18 cellular contexts compared by ENCODE assay signal in the genomic region with DNA sequence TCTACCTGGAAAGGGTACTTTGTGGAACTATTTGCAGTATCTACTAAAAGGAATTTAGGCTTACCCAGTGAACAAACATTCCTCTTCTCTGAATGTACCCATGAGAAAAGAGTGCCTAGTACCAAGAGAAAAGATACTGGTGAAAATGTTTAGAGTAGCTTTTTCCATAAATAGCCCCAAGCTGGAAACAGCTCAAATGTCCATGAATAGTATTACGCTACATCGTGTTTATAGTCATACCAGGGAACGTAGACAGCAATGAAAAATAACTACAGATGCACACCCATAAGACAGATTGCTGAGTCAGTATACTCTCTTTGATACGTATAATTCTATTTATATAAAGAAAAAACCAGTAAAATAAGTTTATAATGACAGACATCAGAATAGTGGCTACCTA.
DNase-seq lines count a peak whose midpoint lies in the region; ATAC-seq, FAIRE-seq and TF ChIP-seq lines count a peak whose summit lies in the region.
"Had no signal": no experiment of that assay in that cellular context is flagged by ENCODE, and none has a peak within 500 bp of the region (broad histone marks: within the 10 kb centered on the region; RNA-seq: fewer than 3 reads in every experiment).

No MANE protein-coding gene starts in this region.

- H3K23ac ChIP-seq in IMR-90 (ENCODE audit: low read depth, low read length) = no peak overlapping the region

- no peak overlapping the region for H3K4me3 Mint-ChIP-seq in stimulated activated memory B cell treated with anti-CD40 and anti-IgM and Interleukin-4, amounts not matched to agents 10 μg/mL and 1 μg/mL and 100 μg/mL, for 72 hours
- H3K4me3 Mint-ChIP-seq in endothelial cell (ENCODE audit: unreplicated experiment) = no peak overlapping the region
- H3K4me3 Mint-ChIP-seq: activated T-helper 17 cell treated with anti-CD3 and anti-CD28 coated beads, Interleukin-2, amount 50 U/mL, for 72 hours; central memory CD8-positive, alpha-beta T cell had no signal

- H4K8ac ChIP-seq in IMR-90 (ENCODE audit: low read depth in 2 of 2, low read length in 2 of 2) = peak overlapping the region in 1 of 2 experiments; percentile 8; a peak in 1 of 4 replicates

- no peak overlapping the region for H3K18ac ChIP-seq in IMR-90 (ENCODE audit: low read depth, low read length)

- no peaks in the 10 kb centered on the region for H3K4me1 Mint-ChIP-seq in stimulated activated memory B cell treated with anti-CD40 and anti-IgM and Interleukin-4, amounts not matched to agents 10 μg/mL and 1 μg/mL and 100 μg/mL, for 72 hours
- H3K4me1 Mint-ChIP-seq in endothelial cell (ENCODE audit: unreplicated experiment) = peaks cover 3% of the 10 kb centered on the region
- H3K4me1 Mint-ChIP-seq: activated T-helper 17 cell treated with anti-CD3 and anti-CD28 coated beads, Interleukin-2, amount 50 U/mL, for 72 hours; central memory CD8-positive, alpha-beta T cell had no signal

- DNase-seq in IMR-90 (peak; percentile 64), K562 (ENCODE audit: extremely low read depth in 1 of 4, low spot score in 3 of 4) (no peak), left lung (no peak), tibial nerve (ENCODE audit: low spot score in 2 of 2) (no peak), endothelial cell (ENCODE audit: low spot score) (no peak), body of pancreas (no peak)
- DNase-seq: activated CD4-positive, CD25-positive, alpha-beta regulatory T cell treated with anti-CD3 and anti-CD28 coated beads, Interleukin-2, amount 50 U/mL, for 72 hours; BE2C; effector memory CD4-positive, alpha-beta T cell; HCEC 1CT; NCI-H1092 treated with DMSO at 0.1 percent for 48 hours; NCI-H524 treated with DMSO at 0.1 percent for 48 hours; stimulated activated naive CD8-positive, alpha-beta T cell treated with anti-CD3 and anti-CD28 coated beads, Interleukin-15, Interleukin-2, amounts not matched to agents 100 U/mL and 50 U/mL, for 24 hours had no signal

- no peak for TF ChIP-seq POLR2A in IMR-90 (IDR thresholded peaks at IDR 0.05; ENCODE audit: low read depth, low read length)
- TF ChIP-seq POLR2A in K562 (conservative IDR thresholded peaks at IDR 0.05) = no peak
- TF ChIP-seq POLR2A in tibial nerve (IDR thresholded peaks at IDR 0.05) = no peak
- no peak for TF ChIP-seq POLR2A in body of pancreas (IDR thresholded peaks at IDR 0.05)

- POLR2A ChIA-PET in IMR-90 (lab: Charles Lee; ENCODE audit: unreplicated experiment) (interaction anchor here (0.6 kb wide), 1 partner anchor 330 kb away, joined by 3 read pairs; no protein-coding TSS in a partner anchor), K562 (lab: Yijun Ruan, JAX) (no interaction called here)

- dilution Hi-C loops in IMR-90 (cut with HindIII; ENCODE audit: low sequenced_read_pairs, unreplicated experiment) = no loop called here

- no peak for TF ChIP-seq CTCF in IMR-90 (conservative IDR thresholded peaks at IDR 0.05; ENCODE audit: low read depth, low read length)
- TF ChIP-seq CTCF in K562 (IDR thresholded peaks at IDR 0.05 in 2 of 3, conservative IDR thresholded peaks at IDR 0.05 in 1 of 3; ENCODE audit: insufficient read depth in 2 of 3, low read depth in 1 of 3, low read length in 3 of 3) = no peak
- TF ChIP-seq CTCF in left lung (IDR thresholded peaks at IDR 0.05) = no peak
- no peak for TF ChIP-seq CTCF in tibial nerve (IDR thresholded peaks at IDR 0.05)
- TF ChIP-seq CTCF in endothelial cell (IDR thresholded peaks at IDR 0.05; ENCODE audit: unreplicated experiment) = no peak
- TF ChIP-seq CTCF in body of pancreas (IDR thresholded peaks at IDR 0.05) = no peak

- H3K9ac ChIP-seq in IMR-90 (ENCODE audit: low read depth, low read length) (no peak overlapping the region), K562 (ENCODE audit: insufficient read depth in 1 of 2, low read depth in 2 of 2, low read length in 2 of 2) (no peak overlapping the region)

- FAIRE-seq in K562 (lab: Jason Lieb, UNC) = no peak

- H3K79me2 ChIP-seq in K562 (ENCODE audit: control insufficient read depth, insufficient read depth, low read length) = no peaks in the 10 kb centered on the region
- H3K79me2 ChIP-seq: hepatocyte had no signal

- H3K27me3 Mint-ChIP-seq in stimulated activated memory B cell treated with anti-CD40 and anti-IgM and Interleukin-4, amounts not matched to agents 10 μg/mL and 1 μg/mL and 100 μg/mL, for 72 hours = peaks cover 29% of the 10 kb centered on the region
- no peaks in the 10 kb centered on the region for H3K27me3 Mint-ChIP-seq in endothelial cell (ENCODE audit: unreplicated experiment)

- H2AFZ ChIP-seq in IMR-90 (replicated peaks; ENCODE audit: low read length, poor library complexity) = no peak overlapping the region
- H2AFZ ChIP-seq in K562 (ENCODE audit: low read depth, low read length) = no peak overlapping the region
- H2AFZ ChIP-seq: hepatocyte had no signal

- no peak overlapping the region for H3K27ac Mint-ChIP-seq in stimulated activated memory B cell treated with anti-CD40 and anti-IgM and Interleukin-4, amounts not matched to agents 10 μg/mL and 1 μg/mL and 100 μg/mL, for 72 hours
- H3K27ac Mint-ChIP-seq in endothelial cell (ENCODE audit: unreplicated experiment) = no peak overlapping the region
- H3K27ac Mint-ChIP-seq: activated T-helper 17 cell treated with anti-CD3 and anti-CD28 coated beads, Interleukin-2, amount 50 U/mL, for 72 hours had no signal

- H4K91ac ChIP-seq in IMR-90 (ENCODE audit: insufficient read depth, low read depth, low read length) = no peak overlapping the region

- no peak overlapping the region for H2BK5ac ChIP-seq in IMR-90 (ENCODE audit: low read depth, low read length, poor library complexity, severe bottlenecking)

- no peak overlapping the region for H3K4ac ChIP-seq in IMR-90 (ENCODE audit: low read depth, low read length)

- no peak overlapping the region for H2BK15ac ChIP-seq in IMR-90 (ENCODE audit: low read depth, low read length)

- H3K4me3 ChIP-seq in IMR-90 (ENCODE audit: insufficient read depth, low read depth, low read length) (no peak overlapping the region), K562 (no peak overlapping the region), left lung (no peak overlapping the region), tibial nerve (no peak overlapping the region), body of pancreas (no peak overlapping the region)
- H3K4me3 ChIP-seq: hepatocyte, right atrium auricular region had no signal

- no peak overlapping the region for H2BK120ac ChIP-seq in IMR-90 (ENCODE audit: low read depth, low read length)

- no peaks in the 10 kb centered on the region for H3K9me3 Mint-ChIP-seq in stimulated activated memory B cell treated with anti-CD40 and anti-IgM and Interleukin-4, amounts not matched to agents 10 μg/mL and 1 μg/mL and 100 μg/mL, for 72 hours
- H3K9me3 Mint-ChIP-seq in endothelial cell (ENCODE audit: unreplicated experiment) = no peaks in the 10 kb centered on the region
- H3K9me3 Mint-ChIP-seq: activated T-helper 17 cell treated with anti-CD3 and anti-CD28 coated beads, Interleukin-2, amount 50 U/mL, for 72 hours; central memory CD8-positive, alpha-beta T cell had no signal

- intact Hi-C loops in IMR-90 (cut with micrococcal nuclease) (no loop called here), K562 (cut with micrococcal nuclease) (no loop called here), left lung (cut with DNase I) (no loop called here), body of pancreas (cut with DNase I) (no loop called here)

- no peak for TF ChIP-seq EP300 in K562 (IDR thresholded peaks at IDR 0.05; ENCODE audit: low read length)
- no peak for TF ChIP-seq EP300 in tibial nerve (IDR thresholded peaks at IDR 0.05)

- H3K27me3 ChIP-seq in IMR-90 (ENCODE audit: control insufficient read depth, insufficient read depth, low read length) = no peaks in the 10 kb centered on the region
- H3K27me3 ChIP-seq in K562 (ENCODE audit: control insufficient read depth in 2 of 2, insufficient read depth in 2 of 2, low read length in 2 of 2) = peaks cover 6 to 24% of the 10 kb centered on the region in 2 experiments; a peak in 4 of 5 replicates
- H3K27me3 ChIP-seq in left lung = no peaks in the 10 kb centered on the region
- H3K27me3 ChIP-seq in tibial nerve = no peaks in the 10 kb centered on the region
- H3K27me3 ChIP-seq in body of pancreas = no peaks in the 10 kb centered on the region
- H3K27me3 ChIP-seq: BE2C, hepatocyte, right atrium auricular region had no signal

- H3K36me3 ChIP-seq in IMR-90 (ENCODE audit: control insufficient read depth, insufficient read depth, low read length) = no peaks in the 10 kb centered on the region
- no peaks in the 10 kb centered on the region for H3K36me3 ChIP-seq in K562 (ENCODE audit: control insufficient read depth, insufficient read depth, low read length)
- no peaks in the 10 kb centered on the region for H3K36me3 ChIP-seq in left lung
- no peaks in the 10 kb centered on the region for H3K36me3 ChIP-seq in tibial nerve
- no peaks in the 10 kb centered on the region for H3K36me3 ChIP-seq in body of pancreas (replicated peaks in 1 of 2; ENCODE audit: insufficient read depth in 1 of 2, low read depth in 2 of 2)
- H3K36me3 ChIP-seq: BE2C, right atrium auricular region had no signal

- no peak overlapping the region for H2AK5ac ChIP-seq in IMR-90 (ENCODE audit: low read depth, low read length)

- H3K4me2 ChIP-seq in IMR-90 (ENCODE audit: low read depth, low read length) = no peak overlapping the region
- no peak overlapping the region for H3K4me2 ChIP-seq in K562 (ENCODE audit: insufficient read depth, low read length)
- H3K4me2 ChIP-seq: hepatocyte had no signal

- H3K14ac ChIP-seq in IMR-90 (replicated peaks; ENCODE audit: low read depth, low read length) = no peak overlapping the region

- H3K9me1 ChIP-seq in IMR-90 (ENCODE audit: insufficient read depth, low read length) (peaks cover 8% of the 10 kb centered on the region; the same call in 1 of the 2 replicates), K562 (ENCODE audit: control insufficient read depth, insufficient read depth, low read length) (no peaks in the 10 kb centered on the region)

- H3K9me3 ChIP-seq in IMR-90 (ENCODE audit: control insufficient read depth, insufficient read depth, low read length) (no peaks in the 10 kb centered on the region), K562 (replicated peaks; ENCODE audit: control insufficient read depth, insufficient read depth, low read depth, low read length) (no peaks in the 10 kb centered on the region), left lung (no peaks in the 10 kb centered on the region), tibial nerve (no peaks in the 10 kb centered on the region), body of pancreas (no peaks in the 10 kb centered on the region)
- H3K9me3 ChIP-seq: BE2C, right atrium auricular region had no signal

- H3K4me1 ChIP-seq in IMR-90 (ENCODE audit: control insufficient read depth, insufficient read depth, low read length) = peaks cover 2% of the 10 kb centered on the region
- H3K4me1 ChIP-seq in K562 (replicated peaks in 1 of 2; ENCODE audit: control insufficient read depth in 2 of 2, insufficient read depth in 2 of 2, low read length in 2 of 2) = no peaks in the 10 kb centered on the region
- no peaks in the 10 kb centered on the region for H3K4me1 ChIP-seq in left lung
- H3K4me1 ChIP-seq in tibial nerve = peaks cover 0 to 30% (median 3%) of the 10 kb centered on the region in 4 donors
- peaks cover 4% of the 10 kb centered on the region for H3K4me1 ChIP-seq in body of pancreas
- H3K4me1 ChIP-seq: BE2C had no signal

- no peaks in the 10 kb centered on the region for H3K36me3 Mint-ChIP-seq in stimulated activated memory B cell treated with anti-CD40 and anti-IgM and Interleukin-4, amounts not matched to agents 10 μg/mL and 1 μg/mL and 100 μg/mL, for 72 hours
- H3K36me3 Mint-ChIP-seq in endothelial cell (ENCODE audit: low read depth, unreplicated experiment) = no peaks in the 10 kb centered on the region

- no peak overlapping the region for H4K5ac ChIP-seq in IMR-90 (ENCODE audit: low read depth, low read length)

- BruUV-seq in IMR-90 (replicated peaks; lab: Mats Ljungman, UMichigan) (no TSS peak), K562 (replicated peaks; lab: Mats Ljungman, UMichigan) (no TSS peak)

- H4K20me1 ChIP-seq in IMR-90 (ENCODE audit: insufficient read depth, low read length) (no peaks in the 10 kb centered on the region), K562 (replicated peaks; ENCODE audit: control insufficient read depth, insufficient read depth, low read length) (0 out of 2 replicates have a peak, but pooled peaks cover 8% of the 10 kb centered on the region)

- in situ Hi-C loops in IMR-90 (cut with MboI; ENCODE audit: low sequenced_read_pairs) = no loop called here
- in situ Hi-C loops in K562 (cut with MboI) = no loop called here

- H3K27ac ChIP-seq in IMR-90 (ENCODE audit: insufficient read depth, low read length) = no peak overlapping the region
- H3K27ac ChIP-seq in K562 (ENCODE audit: extremely low read depth, low read depth, low read length) = no peak overlapping the region
- H3K27ac ChIP-seq in left lung = no peak overlapping the region
- H3K27ac ChIP-seq in tibial nerve = peak overlapping the region; percentile 4 to 93 (median 74)
- no peak overlapping the region for H3K27ac ChIP-seq in body of pancreas
- H3K27ac ChIP-seq: hepatocyte had no signal

- H2AK9ac ChIP-seq in IMR-90 (replicated peaks; ENCODE audit: low read depth, low read length, poor library complexity) = no peak overlapping the region

- no peak overlapping the region for H2BK20ac ChIP-seq in IMR-90 (ENCODE audit: low read depth, low read length)

- no peak for TF ChIP-seq RAD21 in IMR-90 (IDR thresholded peaks at IDR 0.05; ENCODE audit: low read length)
- no peak for TF ChIP-seq RAD21 in K562 (CRISPR knock-in tag; conservative IDR thresholded peaks at IDR 0.05 in 1 of 2, IDR thresholded peaks at IDR 0.05 in 1 of 2)

- no peaks in the 10 kb centered on the region for H3K79me1 ChIP-seq in IMR-90 (ENCODE audit: low read depth in 1 of 2, low read length in 2 of 2)

- CTCF ChIA-PET in IMR-90 (lab: Yijun Ruan, JAX) = interaction anchor here (1.1 kb wide), 1 partner anchor 30 kb away, joined by 4 read pairs; no protein-coding TSS in a partner anchor
- CTCF ChIA-PET in K562 (lab: Yijun Ruan, JAX; ENCODE audit: low intra/inter-chr PET ratio) = no interaction called here

- no CpG with 5 or more reads among the region's 4 CpGs for WGBS in IMR-90 (ENCODE audit: extremely low coverage in 2 of 2, insufficient read length in 1 of 2), 2 experiments
- WGBS in K562 (ENCODE audit: insufficient coverage, low coverage, missing lambda C conversion rate) = 14% methylated on average over 4 of the region's 4 CpGs
- 39 to 49% methylated on average over 4 of the region's 4 CpGs for WGBS in tibial nerve, 2 donors
- 67 to 76% methylated on average over 4 of the region's 4 CpGs for WGBS in body of pancreas, 2 donors

- peak; percentile 49 for ATAC-seq in IMR-90 (ENCODE audit: low read depth)
- no peak for ATAC-seq in K562
- peak; percentile 21 for ATAC-seq in left lung
- no peak for ATAC-seq in stimulated activated memory B cell treated with anti-CD40 and anti-IgM and Interleukin-4, amounts not matched to agents 10 μg/mL and 1 μg/mL and 100 μg/mL, for 72 hours
- no peak for ATAC-seq in body of pancreas
- ATAC-seq: activated T-helper 17 cell treated with anti-CD3 and anti-CD28 coated beads, Interleukin-2, amount 50 U/mL, for 72 hours; stimulated activated naive CD8-positive, alpha-beta T cell treated with anti-CD3 and anti-CD28 coated beads, Interleukin-15, Interleukin-2, amounts not matched to agents 100 U/mL and 50 U/mL, for 24 hours had no signal

- H3K56ac ChIP-seq in IMR-90 (ENCODE audit: extremely low read depth, insufficient read depth, low read length) = no peak overlapping the region

Comparison
In these comparisons a context has a peak if more than half of its experiments do, and no peak if none do; other contexts are left out.
1. ATAC-seq: peak in IMR-90 (single experiment) and left lung (single experiment); none in K562 (single experiment), stimulated activated memory B cell treated with anti-CD40 and anti-IgM and Interleukin-4, amounts not matched to agents 10 μg/mL and 1 μg/mL and 100 μg/mL, for 72 hours (single experiment) and body of pancreas (single experiment).
2. H3K27ac ChIP-seq: peak in tibial nerve (4 of 4); none in IMR-90 (single experiment), K562 (single experiment), left lung (0 of 2) and body of pancreas (0 of 4).